In genomic region chr16:84833542-84834402, GRCh38 we compare ENCODE assay signal across 16 cellular contexts. TPM values are rescaled to one million over a fixed set of nuclear protein-coding genes. Genes with fewer than 3 reads are reported as not detected.
DNase-seq lines count a peak whose midpoint lies in the region; ATAC-seq and TF ChIP-seq lines count a peak whose summit lies in the region.
"Had no signal": no experiment of that assay in that cellular context is flagged by ENCODE, and none has a peak within 500 bp of the region (broad histone marks: within the 10 kb centered on the region; RNA-seq: fewer than 3 reads in every experiment).

No MANE protein-coding gene starts in this region.

- H3K27ac ChIP-seq in breast epithelium: peak overlapping the region; percentile 71 to 94
- no peak overlapping the region for H3K27ac ChIP-seq in mammary epithelial cell (ENCODE audit: insufficient read depth, low read depth, low read length)
- peak overlapping the region; percentile 87 for H3K27ac ChIP-seq in hepatocyte
- H3K27ac ChIP-seq in ovary: peak overlapping the region; percentile 71 to 89
- peak overlapping the region; percentile 83 to 97 (median 89) for H3K27ac ChIP-seq in transverse colon
- H3K27ac ChIP-seq: 22Rv1 had no signal

- no peaks in the 10 kb centered on the region for H3K4me1 Mint-ChIP-seq in activated naive CD8-positive, alpha-beta T cell treated with anti-CD3 and anti-CD28 coated beads, Interleukin-2, amount 50 U/mL, for 24 hours
- H3K4me1 Mint-ChIP-seq: activated CD8-positive, alpha-beta memory T cell treated with anti-CD3 and anti-CD28 coated beads, Interleukin-2, amount 10 ng/mL, durations not matched to agents 7 days and 5 days; T-helper 17 cell had no signal

- H3K4me2 ChIP-seq in mammary epithelial cell (ENCODE audit: insufficient read depth, low read depth, low read length) (no peak overlapping the region), hepatocyte (peak overlapping the region; percentile 47)

- H3K27me3 Mint-ChIP-seq in activated naive CD8-positive, alpha-beta T cell treated with anti-CD3 and anti-CD28 coated beads, Interleukin-2, amount 50 U/mL, for 24 hours: peaks cover 4% of the 10 kb centered on the region

- H3K36me3 ChIP-seq in breast epithelium: no peaks in the 10 kb centered on the region
- H3K36me3 ChIP-seq in mammary epithelial cell (ENCODE audit: insufficient read depth, low read length): no peaks in the 10 kb centered on the region
- no peaks in the 10 kb centered on the region for H3K36me3 ChIP-seq in hepatocyte (replicated peaks; ENCODE audit: insufficient read depth, low read depth)
- H3K36me3 ChIP-seq in ovary: no peaks in the 10 kb centered on the region
- no peaks in the 10 kb centered on the region for H3K36me3 ChIP-seq in transverse colon

- H3K9me2 ChIP-seq in hepatocyte (replicated peaks; ENCODE audit: insufficient read depth): no peaks in the 10 kb centered on the region

- TF ChIP-seq CTCF in breast epithelium (IDR thresholded peaks at IDR 0.05): no peak
- no peak for TF ChIP-seq CTCF in mammary epithelial cell (conservative IDR thresholded peaks at IDR 0.05 in 1 of 2, IDR thresholded peaks at IDR 0.05 in 1 of 2; ENCODE audit: extremely low read depth in 1 of 2, insufficient read depth in 1 of 2, low read depth in 1 of 2, low read length in 2 of 2)
- TF ChIP-seq CTCF in hepatocyte (IDR thresholded peaks at IDR 0.05; ENCODE audit: poor library complexity): no peak
- TF ChIP-seq CTCF in ovary (IDR thresholded peaks at IDR 0.05): no peak
- TF ChIP-seq CTCF in transverse colon (IDR thresholded peaks at IDR 0.05): no peak

- H3K79me2 ChIP-seq in mammary epithelial cell (ENCODE audit: insufficient read depth, low read length) (no peaks in the 10 kb centered on the region), hepatocyte (peaks cover 48% of the 10 kb centered on the region)

- WGBS in mammary epithelial cell (ENCODE audit: low coverage, missing lambda C conversion rate): 54% methylated on average over 18 of the region's 34 CpGs
- WGBS in hepatocyte (ENCODE audit: low lambda C conversion rate, missing lambda C conversion rate): 84% methylated on average over 34 of the region's 34 CpGs
- WGBS in ovary, 3 donors: 80 to 81% (median 80%) methylated on average over 34 of the region's 34 CpGs
- WGBS in transverse colon (ENCODE audit: low coverage in 1 of 2), 2 donors: 47 to 82% methylated on average over 3 to 31 of the region's 34 CpGs

- H3K4me1 ChIP-seq in breast epithelium (peaks cover 8 to 27% of the 10 kb centered on the region in 2 donors), mammary epithelial cell (ENCODE audit: insufficient read depth, low read length) (peaks cover 17% of the 10 kb centered on the region), hepatocyte (ENCODE audit: insufficient read depth) (peaks cover 47% of the 10 kb centered on the region), ovary (ENCODE audit: insufficient read depth) (peaks cover 23% of the 10 kb centered on the region), transverse colon (peaks cover 31 to 78% (median 62%) of the 10 kb centered on the region in 4 donors)

- peak overlapping the region in 1 of 3 donors; percentile 28 for H3K4me3 ChIP-seq in breast epithelium
- H3K4me3 ChIP-seq in mammary epithelial cell (replicated peaks in 1 of 3; ENCODE audit: insufficient read depth in 1 of 3, low read depth in 2 of 3, low read length in 3 of 3): no peak overlapping the region
- H3K4me3 ChIP-seq in hepatocyte: no peak overlapping the region
- no peak overlapping the region for H3K4me3 ChIP-seq in ovary
- no peak overlapping the region for H3K4me3 ChIP-seq in transverse colon

- no peak overlapping the region for H3K27ac Mint-ChIP-seq in activated naive CD8-positive, alpha-beta T cell treated with anti-CD3 and anti-CD28 coated beads, Interleukin-2, amount 50 U/mL, for 24 hours
- H3K27ac Mint-ChIP-seq: activated CD8-positive, alpha-beta memory T cell treated with anti-CD3 and anti-CD28 coated beads, Interleukin-2, amount 10 ng/mL, durations not matched to agents 7 days and 5 days; T-helper 17 cell had no signal

- no peak overlapping the region for H3K4me3 Mint-ChIP-seq in activated naive CD8-positive, alpha-beta T cell treated with anti-CD3 and anti-CD28 coated beads, Interleukin-2, amount 50 U/mL, for 24 hours
- H3K4me3 Mint-ChIP-seq: activated CD8-positive, alpha-beta memory T cell treated with anti-CD3 and anti-CD28 coated beads, Interleukin-2, amount 10 ng/mL, durations not matched to agents 7 days and 5 days; CD14-positive monocyte; T-helper 17 cell had no signal

- no peak overlapping the region for H3K9ac ChIP-seq in mammary epithelial cell (ENCODE audit: insufficient read depth, low read length)

- BruUV-seq in mammary epithelial cell (replicated peaks; lab: Mats Ljungman, UMichigan): no TSS peak

- H3K9me3 ChIP-seq in breast epithelium (no peaks in the 10 kb centered on the region), mammary epithelial cell (replicated peaks; ENCODE audit: insufficient read depth, low read length) (no peaks in the 10 kb centered on the region), hepatocyte (ENCODE audit: low read depth) (no peaks in the 10 kb centered on the region), ovary (no peaks in the 10 kb centered on the region), transverse colon (no peaks in the 10 kb centered on the region)

- H3K27me3 ChIP-seq in breast epithelium: no peaks in the 10 kb centered on the region
- H3K27me3 ChIP-seq in mammary epithelial cell (ENCODE audit: insufficient read depth, low read length): no peaks in the 10 kb centered on the region
- H3K27me3 ChIP-seq in hepatocyte: no peaks in the 10 kb centered on the region
- H3K27me3 ChIP-seq in ovary: no peaks in the 10 kb centered on the region
- H3K27me3 ChIP-seq in transverse colon: no peaks in the 10 kb centered on the region

- H3K9me3 Mint-ChIP-seq in activated naive CD8-positive, alpha-beta T cell treated with anti-CD3 and anti-CD28 coated beads, Interleukin-2, amount 50 U/mL, for 24 hours: no peaks in the 10 kb centered on the region

- CTCF ChIA-PET in mammary epithelial cell (lab: Charles Lee; ENCODE audit: low non-redundant PET): no interaction called here

- no peak for TF ChIP-seq EP300 in ovary (IDR thresholded peaks at IDR 0.05)
- TF ChIP-seq EP300 in transverse colon (IDR thresholded peaks at IDR 0.05; ENCODE audit: low read depth): no peak

- intact Hi-C loops in breast epithelium (cut with DNase I; ENCODE audit: low total_unique reads): no loop called here
- intact Hi-C loops in mammary epithelial cell (cut with micrococcal nuclease): no loop called here
- intact Hi-C loops in ovary (cut with DNase I): no loop called here
- intact Hi-C loops in transverse colon (cut with DNase I; ENCODE audit: low total_unique reads): no loop called here

- no peaks in the 10 kb centered on the region for H3K36me3 Mint-ChIP-seq in activated naive CD8-positive, alpha-beta T cell treated with anti-CD3 and anti-CD28 coated beads, Interleukin-2, amount 50 U/mL, for 24 hours (ENCODE audit: low read depth)
- H3K36me3 Mint-ChIP-seq: activated CD8-positive, alpha-beta memory T cell treated with anti-CD3 and anti-CD28 coated beads, Interleukin-2, amount 10 ng/mL, durations not matched to agents 7 days and 5 days had no signal

- ATAC-seq in activated naive CD8-positive, alpha-beta T cell treated with anti-CD3 and anti-CD28 coated beads, Interleukin-2, amount 50 U/mL, for 24 hours: no peak
- ATAC-seq: activated CD8-positive, alpha-beta memory T cell treated with anti-CD3 and anti-CD28 coated beads, Interleukin-2, amount 10 ng/mL, durations not matched to agents 7 days and 5 days; T-helper 17 cell had no signal

- TF ChIP-seq POLR2A in breast epithelium (IDR thresholded peaks at IDR 0.05): no peak
- peak; percentile 30 for TF ChIP-seq POLR2A in ovary (IDR thresholded peaks at IDR 0.05)
- TF ChIP-seq POLR2A in transverse colon (IDR thresholded peaks at IDR 0.05): no peak

- in situ Hi-C loops in mammary epithelial cell (cut with MboI; ENCODE audit: low sequenced_read_pairs in 2 of 2) (no loop called here), transverse colon (cut with MboI; ENCODE audit: low pct_ligation_motif_present in 1 of 4, low pct_unique_long_range_greater_than_20kb in 1 of 4, low sequenced_read_pairs in 3 of 4) (no loop called here)

- H2AFZ ChIP-seq in mammary epithelial cell (ENCODE audit: low read depth, low read length): no peak overlapping the region
- H2AFZ ChIP-seq in hepatocyte: no peak overlapping the region

- no peak for DNase-seq in breast epithelium (ENCODE audit: low spot score in 2 of 2)
- DNase-seq in mammary epithelial cell: no peak
- DNase-seq in hepatocyte (ENCODE audit: low spot score): no peak
- DNase-seq in ovary: peak in 2 of 5 donors; percentile 63
- no peak for DNase-seq in transverse colon
- no peak for DNase-seq in retina
- DNase-seq in activated naive CD8-positive, alpha-beta T cell treated with anti-CD3 and anti-CD28 coated beads, Interleukin-2, amount 50 U/mL, for 24 hours: no peak
- no peak for DNase-seq in kidney glomerular epithelial cell (lab: John Stamatoyannopoulos, UW)
- DNase-seq: activated CD8-positive, alpha-beta memory T cell treated with anti-CD3 and anti-CD28 coated beads, Interleukin-2, amount 10 ng/mL, durations not matched to agents 7 days and 5 days; activated effector memory CD4-positive, alpha-beta T cell treated with anti-CD3 and anti-CD28 coated beads, Interleukin-2, amount 50 U/mL, for 16 hours; NCI-H1105 treated with DMSO at 0.1 percent for 48 hours; SHP77 treated with DMSO at 0.1 percent for 48 hours; stimulated activated CD4-positive, alpha-beta T cell treated with anti-CD3 and anti-CD28 coated beads, Interleukin-15, amount 100 ng/mL, for 24 hours; T-helper 17 cell had no signal

- H4K20me1 ChIP-seq in mammary epithelial cell (ENCODE audit: insufficient read depth, low read length) (no peaks in the 10 kb centered on the region), hepatocyte (ENCODE audit: insufficient read depth, poor library complexity, severe bottlenecking) (no peaks in the 10 kb centered on the region)

- dilution Hi-C loops in mammary epithelial cell (cut with HindIII; ENCODE audit: low sequenced_read_pairs): no loop called here

RNA-seq across cellular contexts. Expression of gene CRISPLD2, which starts 14.0 kb away (rescaled TPM):
- total RNA-seq in breast epithelium: 100 to 1,000 TPM in 2 of 3 donors, 10 to 100 TPM in 1; 94.7 to 386 (median 216) TPM
- 1 to 10 TPM in 1 of 2 donors, under 1 TPM in 1; 0.83 to 2.3 TPM for total RNA-seq in mammary epithelial cell
- 0.59 TPM for polyA plus RNA-seq in mammary epithelial cell
- polyA minus RNA-seq in mammary epithelial cell: 0.57 TPM
- total RNA-seq in hepatocyte: 253 and 281 TPM in 2 replicates
- 284 and 315 TPM in 2 replicates for polyA plus RNA-seq in hepatocyte
- total RNA-seq in ovary: 100 to 1,000 TPM in 6 of 7 donors, 10 to 100 TPM in 1; 90.6 to 333 (median 142) TPM
- polyA plus RNA-seq in ovary: 10 to 100 TPM; 53.2 to 63.6 TPM
- 100 to 1,000 TPM in 1 of 4 donors, 10 to 100 TPM in 3; 53.4 to 326 (median 71.0) TPM for total RNA-seq in transverse colon
- total RNA-seq: activated CD8-positive, alpha-beta memory T cell treated with anti-CD3 and anti-CD28 coated beads, Interleukin-2, amount 10 ng/mL, durations not matched to agents 7 days and 5 days had no signal

Comparison
In these comparisons a context has a peak if more than half of its experiments do, and no peak if none do; other contexts are left out.
1. RNA of gene CRISPLD2, which starts 14.0 kb away (total RNA-seq): 253 to 281 TPM in hepatocyte, 94.7 to 386 TPM in breast epithelium, 90.6 to 333 TPM in ovary and 53.4 to 326 TPM in transverse colon; 0.83 to 2.3 TPM in mammary epithelial cell; every median in the first group is over 10 times any median in the second.